1 cellular context compared by ENCODE assay signal in genomic region chr11:101880208-101880607, GRCh38.
TF ChIP-seq lines count a peak whose summit lies in the region.

No MANE protein-coding gene starts in this region.

TF ChIP-seq in liver, 16 proteins besides CTCF, POLR2A, EP300 and RAD21 (continued from another document):
- TF ChIP-seq REST (IDR thresholded peaks at IDR 0.05): no peak
- TF ChIP-seq FOXA1 (IDR thresholded peaks at IDR 0.05): no peak
- no peak for TF ChIP-seq TAF1 (conservative IDR thresholded peaks at IDR 0.05)
